ENCODE assay signal across 11 cellular contexts in genomic region chr16:81214745-81215166, GRCh38. TPM values are rescaled to one million over a fixed set of nuclear protein-coding genes. Genes with fewer than 3 reads are reported as not detected.
DNase-seq lines count a peak whose midpoint lies in the region; ATAC-seq and TF ChIP-seq lines count a peak whose summit lies in the region.
"Had no signal": no experiment of that assay in that cellular context is flagged by ENCODE, and none has a peak within 500 bp of the region (broad histone marks: within the 10 kb centered on the region; RNA-seq: fewer than 3 reads in every experiment).

No MANE protein-coding gene starts in this region.

- peaks cover 12% of the 10 kb centered on the region for H3K27me3 Mint-ChIP-seq in chondrocyte (ENCODE audit: low read depth)
- H3K27me3 Mint-ChIP-seq in nephron (ENCODE audit: low read depth): peaks cover 17% of the 10 kb centered on the region

- H3K4me3 ChIP-seq in GM06990 (replicated peaks; ENCODE audit: low read depth, low read length) (no peak overlapping the region), MG63 (no peak overlapping the region)

- DNase-seq in GM06990 (ENCODE audit: extremely low read depth, insufficient read length) (no peak), chondrocyte (ENCODE audit: low spot score) (no peak), NCI-H1436 (lab: John Stamatoyannopoulos, UW) (no peak), MG63 (no peak)
- DNase-seq: NCI-H1694 treated with DMSO at 0.1 percent for 48 hours; stimulated activated CD4-positive, alpha-beta T cell treated with anti-CD3 and anti-CD28 coated beads, Interleukin-12 subunit alpha, Interleukin-12 subunit beta, amount 100 ng/mL, for 4 hours had no signal

- no peaks in the 10 kb centered on the region for H3K9me3 ChIP-seq in MG63

- H3K36me3 ChIP-seq in GM06990 (ENCODE audit: control insufficient read depth, insufficient read depth, low read length) (no peaks in the 10 kb centered on the region), MG63 (no peaks in the 10 kb centered on the region)

- H3K36me3 Mint-ChIP-seq in chondrocyte (ENCODE audit: low read depth) (no peaks in the 10 kb centered on the region), nephron (ENCODE audit: low read depth) (no peaks in the 10 kb centered on the region)

- H3K27ac Mint-ChIP-seq in chondrocyte (ENCODE audit: unreplicated experiment) (no peak overlapping the region), nephron (no peak overlapping the region)

- H3K4me1 Mint-ChIP-seq in chondrocyte (ENCODE audit: low read depth) (no peaks in the 10 kb centered on the region), nephron (no peaks in the 10 kb centered on the region)
- H3K4me1 Mint-ChIP-seq: central memory CD8-positive, alpha-beta T cell had no signal

- no peak overlapping the region for H3K4me3 Mint-ChIP-seq in chondrocyte (ENCODE audit: unreplicated experiment)
- H3K4me3 Mint-ChIP-seq in nephron: no peak overlapping the region
- H3K4me3 Mint-ChIP-seq: central memory CD8-positive, alpha-beta T cell had no signal

- peak; percentile 50 for TF ChIP-seq CTCF in GM06990 (IDR thresholded peaks at IDR 0.05; ENCODE audit: insufficient read depth, low read length, poor library complexity, severe bottlenecking)
- TF ChIP-seq CTCF in chondrocyte (IDR thresholded peaks at IDR 0.05): peak; percentile 61
- TF ChIP-seq CTCF in nephron (IDR thresholded peaks at IDR 0.05; ENCODE audit: unreplicated experiment in 3 of 3): peak; percentile 20 to 36 (median 34)

- no peak for TF ChIP-seq EP300 in Ishikawa (IDR thresholded peaks at IDR 0.05; ENCODE audit: borderline replicate concordance)

- H3K27me3 ChIP-seq in GM06990 (replicated peaks; ENCODE audit: control insufficient read depth, insufficient read depth, low read length): 0 out of 2 replicates have a peak, but pooled peaks cover 1% of the 10 kb centered on the region
- no peaks in the 10 kb centered on the region for H3K27me3 ChIP-seq in MG63

- no peaks in the 10 kb centered on the region for H3K9me3 Mint-ChIP-seq in chondrocyte (ENCODE audit: low read depth)
- H3K9me3 Mint-ChIP-seq in nephron: no peaks in the 10 kb centered on the region
- H3K9me3 Mint-ChIP-seq: central memory CD8-positive, alpha-beta T cell had no signal

- ATAC-seq in GM21367 (IDR thresholded peaks at IDR 0.05; ENCODE audit: unreplicated experiment): no peak
- ATAC-seq: activated CD4-positive, CD25-positive, alpha-beta regulatory T cell treated with anti-CD3 and anti-CD28 coated beads, Interleukin-2, amount 50 U/mL, for 24 hours had no signal

- peak; percentile 15; the same call in 1 of the 2 replicates for TF ChIP-seq RAD21 in Ishikawa (IDR thresholded peaks at IDR 0.05; ENCODE audit: low read depth)

TF ChIP-seq in Ishikawa, 13 proteins besides CTCF, POLR2A, EP300 and RAD21:
- no peak for TF ChIP-seq TCF12 (IDR thresholded peaks at IDR 0.05; ENCODE audit: low read depth)
- TF ChIP-seq ZBTB7A (IDR thresholded peaks at IDR 0.05; ENCODE audit: low read depth): no peak
- no peak for TF ChIP-seq YY1 (IDR thresholded peaks at IDR 0.05; ENCODE audit: low read depth)
- TF ChIP-seq CEBPB (IDR thresholded peaks at IDR 0.05): no peak
- TF ChIP-seq NFIC (IDR thresholded peaks at IDR 0.05): no peak
- TF ChIP-seq REST (IDR thresholded peaks at IDR 0.05; ENCODE audit: low read depth): no peak
- no peak for TF ChIP-seq TAF1 (IDR thresholded peaks at IDR 0.05; ENCODE audit: low read depth)
- no peak for TF ChIP-seq FOXM1 (IDR thresholded peaks at IDR 0.05; ENCODE audit: borderline replicate concordance, low read depth)
- no peak for TF ChIP-seq EGR1 (IDR thresholded peaks at IDR 0.05)
- TF ChIP-seq CREB1 (IDR thresholded peaks at IDR 0.05; ENCODE audit: low read depth): no peak

RNA-seq across cellular contexts. Expression of gene BCO1, which starts 23.7 kb away (rescaled TPM):
- not detected in 3 replicates for total RNA-seq in chondrocyte
- not detected in 2 replicates for total RNA-seq in MG63 (2014; rRNA removed; shearing (Covaris generic); ENCODE audit: low replicate concordance)
